In genomic region chr9:112696461-112696860, GRCh38 we compare ENCODE assay signal across 19 cellular contexts.
"Had no signal": no experiment of that assay in that cellular context is flagged by ENCODE, and none has a peak within 500 bp of the region (broad histone marks: within the 10 kb centered on the region; RNA-seq: fewer than 3 reads in every experiment).

No MANE protein-coding gene starts in this region.

- H3K36me3 ChIP-seq: brain microvascular endothelial cell had no signal

- H3K4me3 ChIP-seq: cardiac muscle cell had no signal

- H3K27ac ChIP-seq: brain microvascular endothelial cell, cardiac muscle cell, KMS-11, VCaP had no signal

- H3K27me3 ChIP-seq: brain microvascular endothelial cell, cardiac muscle cell had no signal

- H3K27ac Mint-ChIP-seq: T-cell had no signal

- H3K9me3 Mint-ChIP-seq: T-cell had no signal

- H3K27me3 Mint-ChIP-seq: T-cell had no signal

- DNase-seq: activated CD4-positive, alpha-beta T cell treated with anti-CD3 and anti-CD28 coated beads, Interleukin-2, amount 50 U/mL, for 4 hours; activated CD4-positive, CD25-positive, alpha-beta regulatory T cell; activated naive CD4-positive, alpha-beta T cell treated with anti-CD3 and anti-CD28 coated beads, Interleukin-2, amount 50 U/mL, for 16 hours; activated T-cell treated with anti-CD3 and anti-CD28 coated beads for 4 hours; amygdala; brain microvascular endothelial cell; NCI-H1092; NCI-H1417; NCI-H1930; NCI-H2107; NCI-H2171 treated with DMSO at 0.1 percent for 48 hours; NCI-H226; NCI-H526; NCI-H82; SIG-M5; T-cell had no signal

- ATAC-seq: T-cell had no signal

- H3K4me3 Mint-ChIP-seq: T-cell had no signal
